18 cellular contexts compared by ENCODE assay signal in the genomic region with DNA sequence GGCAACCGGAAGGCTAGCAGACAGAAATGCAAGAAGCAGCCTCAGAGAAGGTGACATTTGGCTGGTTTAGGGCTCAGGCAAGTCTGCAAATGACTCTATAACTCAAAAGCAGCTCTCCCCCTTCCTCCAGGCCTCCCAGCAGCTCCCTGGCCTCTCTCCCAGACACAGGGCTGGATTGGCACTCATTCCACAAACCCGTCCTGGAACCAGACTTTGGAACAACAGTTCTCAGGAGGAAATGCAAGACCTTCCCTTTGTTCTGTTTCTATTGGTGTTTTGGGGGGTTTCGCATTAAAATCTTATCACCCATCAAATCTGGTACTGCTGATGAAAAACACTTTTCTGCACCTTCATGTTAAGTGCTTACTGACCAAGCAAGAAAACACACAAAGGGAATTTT. TPM values are rescaled to one million over a fixed set of nuclear protein-coding genes. Genes with fewer than 3 reads are reported as not detected.
DNase-seq lines count a peak whose midpoint lies in the region; ATAC-seq and TF ChIP-seq lines count a peak whose summit lies in the region.
"Had no signal": no experiment of that assay in that cellular context is flagged by ENCODE, and none has a peak within 500 bp of the region (broad histone marks: within the 10 kb centered on the region; RNA-seq: fewer than 3 reads in every experiment).

No MANE protein-coding gene starts in this region.

- no peaks in the 10 kb centered on the region for H3K27me3 Mint-ChIP-seq in activated T-cell treated with anti-CD3 and anti-CD28 coated beads, Interleukin-2, amount 50 U/mL, for 4 hours (ENCODE audit: low read depth)
- H3K27me3 Mint-ChIP-seq: naive thymus-derived CD8-positive, alpha-beta T cell had no signal

- ATAC-seq in HG03521 (IDR thresholded peaks at IDR 0.05; ENCODE audit: unreplicated experiment), result no peak
- ATAC-seq in activated T-cell treated with anti-CD3 and anti-CD28 coated beads, Interleukin-2, amount 50 U/mL, for 4 hours, result no peak
- ATAC-seq in HG02981 (IDR thresholded peaks at IDR 0.05; ENCODE audit: unreplicated experiment), result no peak
- ATAC-seq: esophagus mucosa; K562; naive thymus-derived CD8-positive, alpha-beta T cell had no signal

- DNase-seq in AG08396 (ENCODE audit: low spot score), result peak; percentile 71
- DNase-seq in NCI-H446 treated with DMSO at 0.1 percent for 48 hours (lab: John Stamatoyannopoulos, UW), result peak; percentile 67
- peak; percentile 76 for DNase-seq in fibroblast of the aortic adventitia (ENCODE audit: low read depth)
- DNase-seq in occipital lobe (lab: John Stamatoyannopoulos, UW), result peak; percentile 67
- DNase-seq in activated T-cell treated with anti-CD3 and anti-CD28 coated beads, Interleukin-2, amount 50 U/mL, for 4 hours, result no peak
- DNase-seq in DMS53 treated with DMSO at 0.1 percent for 48 hours (lab: John Stamatoyannopoulos, UW; ENCODE audit: unreplicated experiment), result no peak
- DNase-seq: activated CD4-positive, alpha-beta T cell treated with anti-CD3 and anti-CD28 coated beads for 4 hours; central memory CD4-positive, alpha-beta T cell; DMS79 treated with DMSO at 0.1 percent for 48 hours; HCEC 1CT; naive thymus-derived CD8-positive, alpha-beta T cell; NCI-H2029 treated with DMSO at 0.1 percent for 48 hours; T-helper 1 cell had no signal

- H3K4me3 ChIP-seq in fibroblast of the aortic adventitia (ENCODE audit: low read depth, low read length), result no peak overlapping the region
- H3K4me3 ChIP-seq: K562 had no signal

- no peak overlapping the region for H3K4me3 Mint-ChIP-seq in activated T-cell treated with anti-CD3 and anti-CD28 coated beads, Interleukin-2, amount 50 U/mL, for 4 hours
- H3K4me3 Mint-ChIP-seq: activated T-helper 1 cell treated with anti-CD3 and anti-CD28 coated beads, Interleukin-12 subunit alpha, Interleukin-12 subunit beta, Interleukin-2, Interleukin-4 antibody, amounts not matched to agents 30 ng/mL and 10 ng/mL and 1 ng/mL, durations not matched to agents 14 hours and 24 hours and 36 hours; naive thymus-derived CD8-positive, alpha-beta T cell had no signal

- H3K4me1 Mint-ChIP-seq in activated T-cell treated with anti-CD3 and anti-CD28 coated beads, Interleukin-2, amount 50 U/mL, for 4 hours (ENCODE audit: low read depth), result no peaks in the 10 kb centered on the region

- H3K9me3 Mint-ChIP-seq in activated T-cell treated with anti-CD3 and anti-CD28 coated beads, Interleukin-2, amount 50 U/mL, for 4 hours, result peaks cover 7% of the 10 kb centered on the region

- peaks cover 37% of the 10 kb centered on the region for H3K36me3 Mint-ChIP-seq in activated T-cell treated with anti-CD3 and anti-CD28 coated beads, Interleukin-2, amount 50 U/mL, for 4 hours (ENCODE audit: insufficient read depth)

- no peak for TF ChIP-seq CTCF in fibroblast of the aortic adventitia (IDR thresholded peaks at IDR 0.05; ENCODE audit: insufficient read depth, low read length)

RNA-seq across cellular contexts. Expression of gene EFCAB10, which starts 40.3 kb away (rescaled TPM):
- not detected in 2 replicates for total RNA-seq in fibroblast of the aortic adventitia (ENCODE audit: low replicate concordance)
- total RNA-seq in occipital lobe, result 3.3 TPM
- total RNA-seq in activated T-cell treated with anti-CD3 and anti-CD28 coated beads, Interleukin-2, amount 50 U/mL, for 4 hours, result not detected
- total RNA-seq: activated T-helper 1 cell treated with anti-CD3 and anti-CD28 coated beads, Interleukin-12 subunit alpha, Interleukin-12 subunit beta, Interleukin-2, Interleukin-4 antibody, amounts not matched to agents 30 ng/mL and 10 ng/mL and 1 ng/mL, durations not matched to agents 14 hours and 24 hours and 36 hours had no signal

Comparison
In these comparisons a context has a peak if more than half of its experiments do, and no peak if none do; other contexts are left out.
1. DNase-seq: peak in AG08396 (single experiment), NCI-H446 treated with DMSO at 0.1 percent for 48 hours (single experiment), fibroblast of the aortic adventitia (single experiment) and occipital lobe (single experiment); none in activated T-cell treated with anti-CD3 and anti-CD28 coated beads, Interleukin-2, amount 50 U/mL, for 4 hours (single experiment) and DMS53 treated with DMSO at 0.1 percent for 48 hours (single experiment).